In genomic region chr11:121318848-121319834, GRCh38 we compare ENCODE assay signal across 8 cellular contexts. TPM values are rescaled to one million over a fixed set of nuclear protein-coding genes. Genes with fewer than 3 reads are reported as not detected.
DNase-seq lines count a peak whose midpoint lies in the region; FAIRE-seq and TF ChIP-seq lines count a peak whose summit lies in the region.

No MANE protein-coding gene starts in this region.

- FAIRE-seq in endometrium (lab: Jason Lieb, UNC) = peak; percentile 89

- no peaks in the 10 kb centered on the region for H3K27me3 ChIP-seq in SJCRH30

- H3K4me3 Mint-ChIP-seq in mesothelial cell of epicardium = no peak overlapping the region
- H3K4me3 Mint-ChIP-seq in activated T-helper 1 cell treated with anti-CD3 and anti-CD28 coated beads, Interleukin-12 subunit alpha, Interleukin-12 subunit beta, Interleukin-2, Interleukin-4 antibody, amounts not matched to agents 30 ng/mL and 10 ng/mL and 1 ng/mL, durations not matched to agents 14 hours and 24 hours and 36 hours = no peak overlapping the region

- H3K9me3 ChIP-seq in SJCRH30 (replicated peaks) = no peaks in the 10 kb centered on the region

- peak; percentile 86 for TF ChIP-seq CTCF in AG09319 (IDR thresholded peaks at IDR 0.05; ENCODE audit: low read depth, low read length)
- peak; percentile 78 for TF ChIP-seq CTCF in GM10266 (IDR thresholded peaks at IDR 0.05; ENCODE audit: control insufficient read depth, insufficient read depth, low read depth, missing control alignments)
- TF ChIP-seq CTCF in mesothelial cell of epicardium (IDR thresholded peaks at IDR 0.05; ENCODE audit: unreplicated experiment) = peak; percentile 51

- H3K4me3 ChIP-seq in SJCRH30 = no peak overlapping the region

- peaks cover 7% of the 10 kb centered on the region for H3K4me1 Mint-ChIP-seq in mesothelial cell of epicardium
- peaks cover 24% of the 10 kb centered on the region for H3K4me1 Mint-ChIP-seq in activated T-helper 1 cell treated with anti-CD3 and anti-CD28 coated beads, Interleukin-12 subunit alpha, Interleukin-12 subunit beta, Interleukin-2, Interleukin-4 antibody, amounts not matched to agents 30 ng/mL and 10 ng/mL and 1 ng/mL, durations not matched to agents 14 hours and 24 hours and 36 hours (ENCODE audit: low read depth)

- H3K27ac Mint-ChIP-seq in mesothelial cell of epicardium = no peak overlapping the region
- H3K27ac Mint-ChIP-seq in activated T-helper 1 cell treated with anti-CD3 and anti-CD28 coated beads, Interleukin-12 subunit alpha, Interleukin-12 subunit beta, Interleukin-2, Interleukin-4 antibody, amounts not matched to agents 30 ng/mL and 10 ng/mL and 1 ng/mL, durations not matched to agents 14 hours and 24 hours and 36 hours = no peak overlapping the region

- H3K27me3 Mint-ChIP-seq in mesothelial cell of epicardium (ENCODE audit: low read depth) = peaks cover 5% of the 10 kb centered on the region
- peaks cover 5% of the 10 kb centered on the region for H3K27me3 Mint-ChIP-seq in activated T-helper 1 cell treated with anti-CD3 and anti-CD28 coated beads, Interleukin-12 subunit alpha, Interleukin-12 subunit beta, Interleukin-2, Interleukin-4 antibody, amounts not matched to agents 30 ng/mL and 10 ng/mL and 1 ng/mL, durations not matched to agents 14 hours and 24 hours and 36 hours (ENCODE audit: insufficient read depth)

- H3K9me3 Mint-ChIP-seq in mesothelial cell of epicardium = no peaks in the 10 kb centered on the region
- H3K9me3 Mint-ChIP-seq in activated T-helper 1 cell treated with anti-CD3 and anti-CD28 coated beads, Interleukin-12 subunit alpha, Interleukin-12 subunit beta, Interleukin-2, Interleukin-4 antibody, amounts not matched to agents 30 ng/mL and 10 ng/mL and 1 ng/mL, durations not matched to agents 14 hours and 24 hours and 36 hours = no peaks in the 10 kb centered on the region

- intact Hi-C loops in activated T-helper 1 cell treated with anti-CD3 and anti-CD28 coated beads, Interleukin-12 subunit alpha, Interleukin-12 subunit beta, Interleukin-2, Interleukin-4 antibody, amounts not matched to agents 30 ng/mL and 10 ng/mL and 1 ng/mL, durations not matched to agents 14 hours and 24 hours and 36 hours (cut with micrococcal nuclease) = loop anchor here (1.0 to 2.0 kb wide), 3 partner anchors 98 to 272 kb away; no protein-coding TSS in a partner anchor

- no peaks in the 10 kb centered on the region for H3K36me3 Mint-ChIP-seq in mesothelial cell of epicardium
- H3K36me3 Mint-ChIP-seq in activated T-helper 1 cell treated with anti-CD3 and anti-CD28 coated beads, Interleukin-12 subunit alpha, Interleukin-12 subunit beta, Interleukin-2, Interleukin-4 antibody, amounts not matched to agents 30 ng/mL and 10 ng/mL and 1 ng/mL, durations not matched to agents 14 hours and 24 hours and 36 hours (ENCODE audit: low read depth) = peaks cover 2% of the 10 kb centered on the region

- DNase-seq in AG09319 (ENCODE audit: extremely low read depth, low read depth) = no peak
- DNase-seq in GM10266 (ENCODE audit: extremely low spot score) = no peak
- DNase-seq in Kasumi-1 (lab: John Stamatoyannopoulos, UW) = peak; percentile 78 to 81
- peak; percentile 8 to 38 for DNase-seq in SJCRH30
- DNase-seq in mesothelial cell of epicardium (ENCODE audit: low spot score in 2 of 2, unreplicated experiment in 2 of 2) = no peak
- DNase-seq in GM19240 (ENCODE audit: insufficient read length, low spot score) = no peak
- no peak for DNase-seq in activated T-helper 1 cell treated with anti-CD3 and anti-CD28 coated beads, Interleukin-12 subunit alpha, Interleukin-12 subunit beta, Interleukin-2, Interleukin-4 antibody, amounts not matched to agents 30 ng/mL and 10 ng/mL and 1 ng/mL, durations not matched to agents 14 hours and 24 hours and 36 hours (ENCODE audit: low spot score)

- H3K4me1 ChIP-seq in SJCRH30 = no peaks in the 10 kb centered on the region

- H3K36me3 ChIP-seq in SJCRH30 = no peaks in the 10 kb centered on the region

- H3K27ac ChIP-seq in SJCRH30 = no peak overlapping the region

RNA-seq across cellular contexts. Expression of gene SC5D, which starts 26.6 kb away (rescaled TPM):
- 34.9 and 39.5 TPM in 2 replicates for total RNA-seq in SJCRH30 (2014; rRNA removed; shearing (Covaris generic))
- 48.8 to 54.1 TPM (median 51.4 TPM) in 3 replicates for total RNA-seq in mesothelial cell of epicardium
- 21.9 and 26.3 TPM in 2 replicates for total RNA-seq in activated T-helper 1 cell treated with anti-CD3 and anti-CD28 coated beads, Interleukin-12 subunit alpha, Interleukin-12 subunit beta, Interleukin-2, Interleukin-4 antibody, amounts not matched to agents 30 ng/mL and 10 ng/mL and 1 ng/mL, durations not matched to agents 14 hours and 24 hours and 36 hours

Comparison
In these comparisons a context has a peak if more than half of its experiments do, and no peak if none do; other contexts are left out.
1. DNase-seq: peak in Kasumi-1 (2 of 2) and SJCRH30 (2 of 2); none in AG09319 (single experiment), GM10266 (single experiment), mesothelial cell of epicardium (0 of 2), GM19240 (single experiment) and activated T-helper 1 cell treated with anti-CD3 and anti-CD28 coated beads, Interleukin-12 subunit alpha, Interleukin-12 subunit beta, Interleukin-2, Interleukin-4 antibody, amounts not matched to agents 30 ng/mL and 10 ng/mL and 1 ng/mL, durations not matched to agents 14 hours and 24 hours and 36 hours (single experiment).
2. Peak in every context shown above with its lines, with median percentiles within 50 percentile points of each other: CTCF ChIP-seq.